ENCODE assay signal across 17 cellular contexts in the genomic region with DNA sequence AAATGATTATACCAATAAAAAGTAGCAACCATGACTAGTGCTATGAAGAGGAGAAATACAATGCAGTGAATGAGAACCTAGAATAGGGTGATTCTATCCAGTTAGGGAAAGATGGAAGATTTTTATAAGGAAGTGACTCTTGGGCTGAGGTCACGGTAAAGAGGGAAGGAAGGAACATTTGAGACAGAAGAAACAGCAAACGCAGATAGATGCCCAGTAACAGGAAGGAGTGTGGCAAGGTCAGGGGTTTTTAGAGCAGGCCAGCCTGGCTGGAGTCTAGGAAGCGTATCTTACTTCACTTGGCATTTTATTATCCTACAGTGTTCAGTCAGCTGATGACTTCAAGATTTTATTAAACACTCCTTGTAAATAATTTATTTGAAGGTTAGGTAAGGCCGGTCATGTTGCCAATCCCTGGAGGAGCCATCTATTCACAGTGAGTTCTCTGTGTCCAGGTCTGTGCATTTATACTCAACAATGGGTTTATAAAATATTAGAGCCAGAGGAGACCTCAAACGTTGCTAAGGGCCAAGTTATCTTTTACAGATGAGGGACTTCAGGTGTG.
DNase-seq lines count a peak whose midpoint lies in the region; ATAC-seq and TF ChIP-seq lines count a peak whose summit lies in the region.
"Had no signal": no experiment of that assay in that cellular context is flagged by ENCODE, and none has a peak within 500 bp of the region (broad histone marks: within the 10 kb centered on the region; RNA-seq: fewer than 3 reads in every experiment).

No MANE protein-coding gene starts in this region.

- H3K79me2 ChIP-seq in PC-9 (ENCODE audit: low read depth), result no peaks in the 10 kb centered on the region

- CTCF ChIA-PET in PC-9 (lab: Charles Lee), result no interaction called here

- peaks cover 19% of the 10 kb centered on the region for H3K36me3 Mint-ChIP-seq in stimulated activated effector memory CD8-positive, alpha-beta T cell treated with anti-CD3 and anti-CD28 coated beads, Interleukin-12 subunit alpha, Interleukin-12 subunit beta, amount 100 ng/mL, for 72 hours
- no peaks in the 10 kb centered on the region for H3K36me3 Mint-ChIP-seq in activated T-helper 17 cell treated with anti-CD3 and anti-CD28 coated beads, Interleukin-2, amount 50 U/mL, for 72 hours (ENCODE audit: low read depth)
- H3K36me3 Mint-ChIP-seq: WTC11 had no signal

- DNase-seq in CD1c-positive myeloid dendritic cell (ENCODE audit: extremely low spot score) (peak; percentile 39), PC-9 (no peak), left cardiac atrium (no peak), renal cortical epithelial cell (ENCODE audit: low read depth) (peak; percentile 82), HCEC 1CT (no peak), putamen (ENCODE audit: low spot score) (no peak)
- DNase-seq in stimulated activated effector memory CD8-positive, alpha-beta T cell treated with anti-CD3 and anti-CD28 coated beads, Interleukin-12 subunit alpha, Interleukin-12 subunit beta, amount 100 ng/mL, for 72 hours (ENCODE audit: low spot score in 2 of 2), result no peak
- DNase-seq: aorta; GM23248; occipital lobe; stimulated activated naive B cell treated with anti-CD40 and anti-IgM and Interleukin-4, amounts not matched to agents 10 μg/mL and 1 μg/mL and 100 μg/mL, for 72 hours had no signal

- H3K27ac Mint-ChIP-seq in stimulated activated effector memory CD8-positive, alpha-beta T cell treated with anti-CD3 and anti-CD28 coated beads, Interleukin-12 subunit alpha, Interleukin-12 subunit beta, amount 100 ng/mL, for 72 hours, result no peak overlapping the region
- H3K27ac Mint-ChIP-seq in activated T-helper 17 cell treated with anti-CD3 and anti-CD28 coated beads, Interleukin-2, amount 50 U/mL, for 72 hours, result no peak overlapping the region
- H3K27ac Mint-ChIP-seq: immature natural killer cell; stimulated activated naive B cell treated with anti-CD40 and anti-IgM and Interleukin-4, amounts not matched to agents 10 μg/mL and 1 μg/mL and 100 μg/mL, for 72 hours; WTC11 had no signal

- H3K9me3 Mint-ChIP-seq in stimulated activated effector memory CD8-positive, alpha-beta T cell treated with anti-CD3 and anti-CD28 coated beads, Interleukin-12 subunit alpha, Interleukin-12 subunit beta, amount 100 ng/mL, for 72 hours, result no peaks in the 10 kb centered on the region
- no peaks in the 10 kb centered on the region for H3K9me3 Mint-ChIP-seq in activated T-helper 17 cell treated with anti-CD3 and anti-CD28 coated beads, Interleukin-2, amount 50 U/mL, for 72 hours
- H3K9me3 Mint-ChIP-seq: immature natural killer cell; stimulated activated naive B cell treated with anti-CD40 and anti-IgM and Interleukin-4, amounts not matched to agents 10 μg/mL and 1 μg/mL and 100 μg/mL, for 72 hours; WTC11 had no signal

- POLR2A ChIA-PET in PC-9 (lab: Charles Lee; ENCODE audit: unreplicated experiment), result interaction anchor here (1.0 kb wide), 1 partner anchor 203 kb away, joined by 4 read pairs; no protein-coding TSS in a partner anchor

- H3K4me3 Mint-ChIP-seq in stimulated activated effector memory CD8-positive, alpha-beta T cell treated with anti-CD3 and anti-CD28 coated beads, Interleukin-12 subunit alpha, Interleukin-12 subunit beta, amount 100 ng/mL, for 72 hours, result no peak overlapping the region
- no peak overlapping the region for H3K4me3 Mint-ChIP-seq in activated T-helper 17 cell treated with anti-CD3 and anti-CD28 coated beads, Interleukin-2, amount 50 U/mL, for 72 hours
- H3K4me3 Mint-ChIP-seq: immature natural killer cell; stimulated activated naive B cell treated with anti-CD40 and anti-IgM and Interleukin-4, amounts not matched to agents 10 μg/mL and 1 μg/mL and 100 μg/mL, for 72 hours; WTC11 had no signal

- intact Hi-C loops in PC-9 (cut with micrococcal nuclease; ENCODE audit: unreplicated experiment) (no loop called here), left cardiac atrium (cut with DNase I) (no loop called here)

- H3K36me3 ChIP-seq in PC-9 (ENCODE audit: low read depth), result peaks cover 21% of the 10 kb centered on the region; the same call in 1 of the 2 replicates

- H3K27ac ChIP-seq in PC-9, result peak overlapping the region; percentile 30; the same call in 1 of the 2 replicates
- H3K27ac ChIP-seq: epithelial cell of prostate had no signal

- no peak overlapping the region for H3K4me3 ChIP-seq in PC-9
- H3K4me3 ChIP-seq: GM23248, smooth muscle cell had no signal

- peak; percentile 21 to 52 for ATAC-seq in left cardiac atrium
- ATAC-seq in stimulated activated effector memory CD8-positive, alpha-beta T cell treated with anti-CD3 and anti-CD28 coated beads, Interleukin-12 subunit alpha, Interleukin-12 subunit beta, amount 100 ng/mL, for 72 hours, result no peak
- no peak for ATAC-seq in activated T-helper 17 cell treated with anti-CD3 and anti-CD28 coated beads, Interleukin-2, amount 50 U/mL, for 72 hours (replicated peaks)
- ATAC-seq: SK-N-SH treated with all-trans-retinoic acid at 6 μM for 48 hours; stimulated activated naive B cell treated with anti-CD40 and anti-IgM and Interleukin-4, amounts not matched to agents 10 μg/mL and 1 μg/mL and 100 μg/mL, for 72 hours; WTC11 had no signal

- H3K4me1 Mint-ChIP-seq in stimulated activated effector memory CD8-positive, alpha-beta T cell treated with anti-CD3 and anti-CD28 coated beads, Interleukin-12 subunit alpha, Interleukin-12 subunit beta, amount 100 ng/mL, for 72 hours, result peaks cover 25% of the 10 kb centered on the region
- H3K4me1 Mint-ChIP-seq in activated T-helper 17 cell treated with anti-CD3 and anti-CD28 coated beads, Interleukin-2, amount 50 U/mL, for 72 hours, result peaks cover 18% of the 10 kb centered on the region

- H3K9me3 ChIP-seq in PC-9 (ENCODE audit: insufficient read depth, low read depth), result no peaks in the 10 kb centered on the region

- no peaks in the 10 kb centered on the region for H4K20me1 ChIP-seq in PC-9 (ENCODE audit: insufficient read depth)

- H3K27me3 Mint-ChIP-seq in activated T-helper 17 cell treated with anti-CD3 and anti-CD28 coated beads, Interleukin-2, amount 50 U/mL, for 72 hours, result no peaks in the 10 kb centered on the region
- H3K27me3 Mint-ChIP-seq: stimulated activated naive B cell treated with anti-CD40 and anti-IgM and Interleukin-4, amounts not matched to agents 10 μg/mL and 1 μg/mL and 100 μg/mL, for 72 hours had no signal

- H3K4me2 ChIP-seq in PC-9, result no peak overlapping the region

- H3K27me3 ChIP-seq in PC-9 (ENCODE audit: insufficient read depth, low read depth), result no peaks in the 10 kb centered on the region

- H3K9me2 ChIP-seq in PC-9 (ENCODE audit: insufficient read depth), result peaks cover 3% of the 10 kb centered on the region; the same call in 1 of the 2 replicates

- peaks cover 21% of the 10 kb centered on the region; the same call in 1 of the 2 replicates for H3K4me1 ChIP-seq in PC-9 (replicated peaks; ENCODE audit: insufficient read depth)

- no TSS peak for BruUV-seq in PC-9 (replicated peaks; lab: Mats Ljungman, UMichigan)

- no peak overlapping the region for H2AFZ ChIP-seq in PC-9
- H2AFZ ChIP-seq: GM23248 had no signal

- no peak for TF ChIP-seq CTCF in PC-9 (conservative IDR thresholded peaks at IDR 0.05)

- peaks cover 2% of the 10 kb centered on the region; the same call in 1 of the 2 replicates for H3F3A ChIP-seq in PC-9 (ENCODE audit: insufficient read depth, low read depth)

Comparison
In these comparisons a context has a peak if more than half of its experiments do, and no peak if none do; other contexts are left out.
1. DNase-seq: peak in CD1c-positive myeloid dendritic cell (single experiment) and renal cortical epithelial cell (single experiment); none in PC-9 (0 of 2), left cardiac atrium (single experiment), HCEC 1CT (single experiment), stimulated activated effector memory CD8-positive, alpha-beta T cell treated with anti-CD3 and anti-CD28 coated beads, Interleukin-12 subunit alpha, Interleukin-12 subunit beta, amount 100 ng/mL, for 72 hours (0 of 2) and putamen (single experiment).
2. ATAC-seq: peak in left cardiac atrium (2 of 2); none in stimulated activated effector memory CD8-positive, alpha-beta T cell treated with anti-CD3 and anti-CD28 coated beads, Interleukin-12 subunit alpha, Interleukin-12 subunit beta, amount 100 ng/mL, for 72 hours (single experiment) and activated T-helper 17 cell treated with anti-CD3 and anti-CD28 coated beads, Interleukin-2, amount 50 U/mL, for 72 hours (single experiment).